ENCODE assay signal across 22 cellular contexts in genomic region chr1:177849588-177849987, GRCh38.
DNase-seq lines count a peak whose midpoint lies in the region; ATAC-seq, FAIRE-seq and TF ChIP-seq lines count a peak whose summit lies in the region.
"Had no signal": no experiment of that assay in that cellular context is flagged by ENCODE, and none has a peak within 500 bp of the region (broad histone marks: within the 10 kb centered on the region; RNA-seq: fewer than 3 reads in every experiment).

No MANE protein-coding gene starts in this region.

- no peak for TF ChIP-seq POLR2A in GM12878 (IDR thresholded peaks at IDR 0.05; ENCODE audit: low read depth, low read length)
- no peak for TF ChIP-seq POLR2A in suprapubic skin (IDR thresholded peaks at IDR 0.05)

- DNase-seq in GM12878 (ENCODE audit: low read depth, low spot score), result no peak
- DNase-seq in NOMO-1 treated with DMSO at 0.1 percent for 48 hours (lab: John Stamatoyannopoulos, UW; ENCODE audit: unreplicated experiment), result no peak
- DNase-seq in suprapubic skin (ENCODE audit: low spot score in 2 of 2), result no peak
- DNase-seq: ACHN; BE2C; C1 segment of cervical spinal cord; CD4-positive, CD25-positive, alpha-beta regulatory T cell; CD8-positive, alpha-beta memory T cell; COR-L47; DMS 273 treated with DMSO at 0.1 percent for 48 hours; DMS53; DND-41; EL; GOT3; H7 had no signal

- SMC1A ChIA-PET in GM12878 (lab: Charles Lee; ENCODE audit: uncharacterized antibody, unreplicated experiment), result interaction anchor here (0.6 to 7.6 kb wide), 15 partner anchors 8 to 175 kb away, joined by 3 to 107 read pairs (median 5); no protein-coding TSS in a partner anchor

- no peaks in the 10 kb centered on the region for H3K79me2 ChIP-seq in GM12878 (ENCODE audit: control insufficient read depth, insufficient read depth, low read length)

- no peaks in the 10 kb centered on the region for H3K36me3 ChIP-seq in GM12878 (ENCODE audit: control insufficient read depth in 2 of 2, insufficient read depth in 2 of 2, low read length in 1 of 2)
- no peaks in the 10 kb centered on the region for H3K36me3 ChIP-seq in suprapubic skin
- H3K36me3 ChIP-seq: BE2C had no signal

- intact Hi-C loops in GM12878 (cut with micrococcal nuclease; ENCODE audit: unreplicated experiment), result no loop called here

- in situ Hi-C loops in GM12878 (cut with MboI), result no loop called here

- no peak for TF ChIP-seq EP300 in GM12878 (IDR thresholded peaks at IDR 0.05; ENCODE audit: borderline replicate concordance in 1 of 2, control insufficient read depth in 1 of 2, low read depth in 2 of 2, low read length in 2 of 2)
- TF ChIP-seq EP300 in suprapubic skin (IDR thresholded peaks at IDR 0.05), result no peak

- no peak for TF ChIP-seq RAD21 in GM12878 (IDR thresholded peaks at IDR 0.05; ENCODE audit: insufficient read depth, low read depth, low read length)

- H3K9ac ChIP-seq in GM12878 (ENCODE audit: control insufficient read depth, insufficient read depth, low read length), result no peak overlapping the region
- H3K9ac ChIP-seq: KMS-11 had no signal

- H3K4me2 ChIP-seq in GM12878 (ENCODE audit: control insufficient read depth, insufficient read depth), result no peak overlapping the region
- H3K4me2 ChIP-seq: KMS-11 had no signal

- H3K9me3 ChIP-seq in GM12878 (replicated peaks; ENCODE audit: control insufficient read depth, insufficient read depth, low read length) (no peaks in the 10 kb centered on the region), suprapubic skin (no peaks in the 10 kb centered on the region)
- H3K9me3 ChIP-seq: BE2C had no signal

- no peak overlapping the region for H3K27ac ChIP-seq in GM12878 (ENCODE audit: control insufficient read depth, insufficient read depth)
- no peak overlapping the region for H3K27ac ChIP-seq in suprapubic skin
- H3K27ac ChIP-seq: KMS-11 had no signal

- no peak overlapping the region for H2AFZ ChIP-seq in GM12878 (ENCODE audit: control insufficient read depth, low read depth, low read length)

- H4K20me1 ChIP-seq in GM12878 (ENCODE audit: control insufficient read depth, insufficient read depth), result no peaks in the 10 kb centered on the region

- POLR2A ChIA-PET in GM12878 (lab: Charles Lee), result interaction anchor here (1.1 to 2.5 kb wide), 5 partner anchors 8 to 56 kb away, joined by 3 to 10 read pairs (median 4); no protein-coding TSS in a partner anchor

- CTCF ChIA-PET in GM12878 (lab: Yijun Ruan, JAX), result interaction anchor here (0.9 to 1.2 kb wide), 2 partner anchors 55 to 96 kb away, joined by 3 to 4 read pairs; no protein-coding TSS in a partner anchor

- WGBS in GM12878 (ENCODE audit: insufficient coverage, insufficient replicate concordance, low lambda C conversion rate, missing lambda C conversion rate), result 4% methylated on average over 2 of the region's 2 CpGs
- WGBS in suprapubic skin, result 50% methylated on average over 2 of the region's 2 CpGs

- RAD21 ChIA-PET in GM12878 (lab: Charles Lee; ENCODE audit: unreplicated experiment), result interaction anchor here (0.9 to 4.4 kb wide), 8 partner anchors 8 to 57 kb away, joined by 3 to 30 read pairs (median 6); no protein-coding TSS in a partner anchor

- no peak overlapping the region for H3K4me3 ChIP-seq in GM12878
- H3K4me3 ChIP-seq in suprapubic skin, result no peak overlapping the region

- ATAC-seq in GM18867 (IDR thresholded peaks at IDR 0.05; ENCODE audit: unreplicated experiment) (peak; percentile 75), HG02759 (IDR thresholded peaks at IDR 0.05; ENCODE audit: unreplicated experiment) (peak; percentile 55), GM12878 (peak; percentile 70), HG03139 (IDR thresholded peaks at IDR 0.05; ENCODE audit: unreplicated experiment) (no peak)
- ATAC-seq: HCT116 had no signal

- TF ChIP-seq CTCF in GM12878 (IDR thresholded peaks at IDR 0.05 in 2 of 3, conservative IDR thresholded peaks at IDR 0.05 in 1 of 3; ENCODE audit: control insufficient read depth in 2 of 3, extremely low read depth in 1 of 3, insufficient read depth in 1 of 3, low read depth in 3 of 3, low read length in 3 of 3) (no peak), suprapubic skin (IDR thresholded peaks at IDR 0.05) (no peak)

- no TSS peak for BruUV-seq in GM12878 (replicated peaks; lab: Mats Ljungman, UMichigan)

- H3K27me3 ChIP-seq in GM12878 (replicated peaks in 1 of 2; ENCODE audit: control insufficient read depth in 2 of 2, insufficient read depth in 2 of 2, low read length in 1 of 2), result no peaks in the 10 kb centered on the region
- no peaks in the 10 kb centered on the region for H3K27me3 ChIP-seq in suprapubic skin
- H3K27me3 ChIP-seq: BE2C had no signal

- no peak for FAIRE-seq in GM12878 (lab: Jason Lieb, UNC)
- FAIRE-seq: A204.1, G401.6 had no signal

- H3K4me1 ChIP-seq in GM12878 (ENCODE audit: control insufficient read depth, insufficient read depth, low read length) (no peaks in the 10 kb centered on the region), suprapubic skin (no peaks in the 10 kb centered on the region)
- H3K4me1 ChIP-seq: BE2C had no signal

TF ChIP-seq in GM12878, 131 proteins besides CTCF, POLR2A, EP300 and RAD21 (continues in another document):
- TF ChIP-seq SIX5 (IDR thresholded peaks at IDR 0.05; ENCODE audit: low read depth, low read length, severe bottlenecking), result no peak
- TF ChIP-seq MEF2A (IDR thresholded peaks at IDR 0.05; ENCODE audit: insufficient read depth, low read depth, low read length), result no peak
- TF ChIP-seq RELA (IDR thresholded peaks at IDR 0.05; ENCODE audit: borderline replicate concordance, partially characterized antibody), result no peak
- no peak for TF ChIP-seq ZBTB11 (CRISPR knock-in tag; IDR thresholded peaks at IDR 0.05)
- TF ChIP-seq RB1 (IDR thresholded peaks at IDR 0.05; ENCODE audit: borderline replicate concordance), result no peak
- peak; percentile 59; the same call in 1 of the 2 replicates for TF ChIP-seq ESRRA (IDR thresholded peaks at IDR 0.05; ENCODE audit: low read length)
- no peak for TF ChIP-seq TCF7 (IDR thresholded peaks at IDR 0.05; ENCODE audit: borderline replicate concordance)
- TF ChIP-seq DPF2 (IDR thresholded peaks at IDR 0.05), result 0 out of 2 replicates have a peak, but pooled peaks have one; percentile 67
- TF ChIP-seq BMI1 (IDR thresholded peaks at IDR 0.05; ENCODE audit: borderline replicate concordance), result peak; percentile 38
- TF ChIP-seq IKZF1 (conservative IDR thresholded peaks at IDR 0.05), result peak; percentile 78
- no peak for TF ChIP-seq NBN (IDR thresholded peaks at IDR 0.05)
- TF ChIP-seq BCL11A (IDR thresholded peaks at IDR 0.05; ENCODE audit: low read depth, low read length), result no peak
- TF ChIP-seq, protein P1, sequence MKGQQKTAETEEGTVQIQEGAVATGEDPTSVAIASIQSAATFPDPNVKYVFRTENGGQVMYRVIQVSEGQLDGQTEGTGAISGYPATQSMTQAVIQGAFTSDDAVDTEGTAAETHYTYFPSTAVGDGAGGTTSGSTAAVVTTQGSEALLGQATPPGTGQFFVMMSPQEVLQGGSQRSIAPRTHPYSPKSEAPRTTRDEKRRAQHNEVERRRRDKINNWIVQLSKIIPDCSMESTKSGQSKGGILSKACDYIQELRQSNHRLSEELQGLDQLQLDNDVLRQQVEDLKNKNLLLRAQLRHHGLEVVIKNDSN (IDR thresholded peaks at IDR 0.05; ENCODE audit: borderline replicate concordance, extremely low read length, insufficient read depth, low read depth, low read length), result no peak
- TF ChIP-seq MTA2 (IDR thresholded peaks at IDR 0.05; ENCODE audit: low read depth), result peak; percentile 83
- TF ChIP-seq, protein P2, sequence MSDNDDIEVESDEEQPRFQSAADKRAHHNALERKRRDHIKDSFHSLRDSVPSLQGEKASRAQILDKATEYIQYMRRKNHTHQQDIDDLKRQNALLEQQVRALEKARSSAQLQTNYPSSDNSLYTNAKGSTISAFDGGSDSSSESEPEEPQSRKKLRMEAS (IDR thresholded peaks at IDR 0.05; ENCODE audit: low read depth, low read length), result no peak
- TF ChIP-seq HDAC6 (IDR thresholded peaks at IDR 0.05; ENCODE audit: unreplicated experiment), result no peak
- TF ChIP-seq RELB (IDR thresholded peaks at IDR 0.05; ENCODE audit: low read depth), result peak; percentile 16; the same call in 1 of the 2 replicates
- TF ChIP-seq ATF7 (IDR thresholded peaks at IDR 0.05; ENCODE audit: low read depth), result 0 out of 2 replicates have a peak, but pooled peaks have one; percentile 22
